17 cellular contexts compared by ENCODE assay signal in the genomic region with DNA sequence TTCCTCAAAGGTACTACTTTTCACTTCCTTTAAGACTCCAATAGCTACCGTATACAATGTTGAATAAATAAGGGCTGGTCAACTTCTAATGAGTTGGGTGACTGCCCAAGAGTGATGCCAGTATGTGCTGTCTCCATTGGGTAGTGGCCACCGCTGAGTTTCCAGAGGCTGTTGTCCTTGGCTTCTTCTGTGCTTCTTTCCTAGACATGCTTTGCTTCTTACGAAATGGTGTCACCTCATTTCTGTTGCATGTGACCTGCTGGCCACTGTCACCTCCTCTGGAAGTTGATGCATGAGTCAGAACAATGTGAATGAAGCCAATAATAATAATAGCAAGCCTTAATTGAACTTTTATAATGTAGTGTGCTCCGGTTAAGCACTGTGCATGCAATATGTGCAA. TPM values are rescaled to one million over a fixed set of nuclear protein-coding genes. Genes with fewer than 3 reads are reported as not detected.
DNase-seq lines count a peak whose midpoint lies in the region; ATAC-seq, FAIRE-seq and TF ChIP-seq lines count a peak whose summit lies in the region.
"Had no signal": no experiment of that assay in that cellular context is flagged by ENCODE, and none has a peak within 500 bp of the region (broad histone marks: within the 10 kb centered on the region; RNA-seq: fewer than 3 reads in every experiment).

No MANE protein-coding gene starts in this region.

- no peak overlapping the region for H2AFZ ChIP-seq in PC-3 (ENCODE audit: low read length)
- no peak overlapping the region for H2AFZ ChIP-seq in endothelial cell of umbilical vein (ENCODE audit: low read depth, low read length)
- H2AFZ ChIP-seq in H9 (ENCODE audit: low read length): no peak overlapping the region

- H3K27ac Mint-ChIP-seq in H9 (no peak overlapping the region; a peak in 1 of 7 replicates), T-cell (no peak overlapping the region)
- H3K27ac Mint-ChIP-seq in CD8-positive, alpha-beta memory T cell: no peak overlapping the region

- no peaks in the 10 kb centered on the region for H3K23me2 ChIP-seq in H9 (ENCODE audit: insufficient read length, low read depth, low read length, poor library complexity, severe bottlenecking)

- BruUV-seq in PC-3 (replicated peaks; lab: Mats Ljungman, UMichigan) (no TSS peak), endothelial cell of umbilical vein (replicated peaks; lab: Mats Ljungman, UMichigan) (no TSS peak)

- no peak overlapping the region for H3K18ac ChIP-seq in H9 (ENCODE audit: insufficient read length, low read depth, low read length)

- intact Hi-C loops in PC-3 (cut with micrococcal nuclease) (loop anchor here (1.0 to 2.0 kb wide), 2 partner anchors 55 to 80 kb away; no protein-coding TSS in a partner anchor), endothelial cell of umbilical vein (cut with micrococcal nuclease) (no loop called here)

- no peaks in the 10 kb centered on the region for H3K36me3 ChIP-seq in PC-3 (ENCODE audit: low read depth, low read length)
- no peaks in the 10 kb centered on the region for H3K36me3 ChIP-seq in endothelial cell of umbilical vein (ENCODE audit: control insufficient read depth in 2 of 2, extremely low read depth in 1 of 2, insufficient read depth in 2 of 2, low read length in 2 of 2)
- no peaks in the 10 kb centered on the region for H3K36me3 ChIP-seq in CD8-positive, alpha-beta memory T cell (ENCODE audit: insufficient read depth, low read length)
- H3K36me3 ChIP-seq: WERI-Rb-1 had no signal

- H2BK15ac ChIP-seq in H9 (ENCODE audit: low read depth, low read length): no peak overlapping the region

- POLR2A ChIA-PET in PC-3 (lab: Charles Lee; ENCODE audit: unreplicated experiment) (interaction anchor here (0.9 kb wide), 1 partner anchor 476 kb away, joined by 3 read pairs; the partner anchor contains the start of genes GPR137C and TXNDC16), endothelial cell of umbilical vein (lab: Charles Lee) (no interaction called here), T-cell (lab: Charles Lee) (interaction anchor here in 1 of 2 donors (1.1 kb wide), 1 partner anchor 11 kb away, joined by 13 read pairs; no protein-coding TSS in a partner anchor)
- POLR2A ChIA-PET in CD8-positive, alpha-beta memory T cell (lab: Charles Lee): no interaction called here

- no peak overlapping the region for H3K14ac ChIP-seq in H9 (ENCODE audit: insufficient read depth, low read length)

- H3F3A ChIP-seq in PC-3 (ENCODE audit: low read length, unreplicated experiment): peaks cover 22% of the 10 kb centered on the region

- H3K4me1 ChIP-seq in PC-3 (ENCODE audit: insufficient read depth, low read length) (peaks cover 64% of the 10 kb centered on the region), endothelial cell of umbilical vein (ENCODE audit: control insufficient read depth, extremely low read depth, insufficient read depth, low read length) (peaks cover 64% of the 10 kb centered on the region), H9 (ENCODE audit: insufficient read depth, low read length) (no peaks in the 10 kb centered on the region)
- H3K4me1 ChIP-seq in CD8-positive, alpha-beta memory T cell (ENCODE audit: insufficient read depth, low read length): no peaks in the 10 kb centered on the region

- H3T11ph ChIP-seq in H9 (ENCODE audit: low read length): no peak overlapping the region

- H3K4me2 ChIP-seq in PC-3 (ENCODE audit: low read length) (peak overlapping the region; percentile 80), endothelial cell of umbilical vein (ENCODE audit: insufficient read depth, low read length) (peak overlapping the region; percentile 14), H9 (ENCODE audit: insufficient read depth, insufficient read length, low read length) (no peak overlapping the region)

- H3K23ac ChIP-seq in H9 (ENCODE audit: insufficient read length, low read depth, low read length): no peak overlapping the region

- H3K9me2 ChIP-seq in PC-3 (replicated peaks; ENCODE audit: low read length): no peaks in the 10 kb centered on the region

- peak overlapping the region; percentile 24; the same call in 1 of the 2 replicates for H3K9ac ChIP-seq in PC-3 (ENCODE audit: low read length)
- H3K9ac ChIP-seq in endothelial cell of umbilical vein (replicated peaks; ENCODE audit: extremely low read depth, insufficient read depth, low read length): no peak overlapping the region
- H3K9ac ChIP-seq in H9 (ENCODE audit: extremely low read depth, insufficient read length, low read length): no peak overlapping the region

- no peak overlapping the region for H4K91ac ChIP-seq in H9 (ENCODE audit: insufficient read length, low read depth, low read length)

- no CpG with 5 or more reads among the region's 4 CpGs for WGBS in H9 (ENCODE audit: extremely low coverage, insufficient read length, low lambda C conversion rate)

- no peaks in the 10 kb centered on the region for H3K9me3 ChIP-seq in PC-3 (ENCODE audit: low read length)
- H3K9me3 ChIP-seq in endothelial cell of umbilical vein (replicated peaks; ENCODE audit: control insufficient read depth, insufficient read depth, low read length): no peaks in the 10 kb centered on the region
- no peaks in the 10 kb centered on the region for H3K9me3 ChIP-seq in H9 (ENCODE audit: control insufficient read depth, low read depth, low read length)
- H3K9me3 ChIP-seq in CD8-positive, alpha-beta memory T cell (ENCODE audit: low read length): no peaks in the 10 kb centered on the region

- H4K20me1 ChIP-seq in PC-3 (ENCODE audit: low read length): no peaks in the 10 kb centered on the region
- no peaks in the 10 kb centered on the region for H4K20me1 ChIP-seq in endothelial cell of umbilical vein (replicated peaks; ENCODE audit: control insufficient read depth, extremely low read depth, insufficient read depth, low read length)
- H4K20me1 ChIP-seq in H9 (ENCODE audit: control insufficient read depth, insufficient read depth, insufficient read length): no peaks in the 10 kb centered on the region

- no peak for TF ChIP-seq POLR2A in endothelial cell of umbilical vein (IDR thresholded peaks at IDR 0.05; ENCODE audit: low read depth, low read length)

- dilution Hi-C loops in endothelial cell of umbilical vein (cut with MboI; ENCODE audit: extremely low pct_ligation_motif_present, low sequenced_read_pairs): no loop called here

- ATAC-seq in PC-3: peak; percentile 57
- no peak for ATAC-seq in T-cell (replicated peaks in 1 of 4)
- ATAC-seq: HepG2 had no signal

- no peak overlapping the region for H3K56ac ChIP-seq in H9 (ENCODE audit: insufficient read length, low read depth, low read length)

- H3K4me3 Mint-ChIP-seq in H9: no peak overlapping the region
- H3K4me3 Mint-ChIP-seq in T-cell: no peak overlapping the region
- H3K4me3 Mint-ChIP-seq in CD8-positive, alpha-beta memory T cell: no peak overlapping the region

- no peak overlapping the region for H2AK5ac ChIP-seq in H9 (ENCODE audit: insufficient read length, low read length)

- FAIRE-seq in endothelial cell of umbilical vein (lab: Jason Lieb, UNC): peak; percentile 80
- FAIRE-seq: HepG2 had no signal

- CTCF ChIA-PET in PC-3 (lab: Charles Lee): no interaction called here
- CTCF ChIA-PET in endothelial cell of umbilical vein (lab: Charles Lee): interaction anchor here (1.6 kb wide), 1 partner anchor 98 kb away, joined by 3 read pairs; no protein-coding TSS in a partner anchor
- CTCF ChIA-PET in T-cell (lab: Charles Lee): no interaction called here
- CTCF ChIA-PET in CD8-positive, alpha-beta memory T cell (lab: Charles Lee): no interaction called here

- no peak overlapping the region for H2BK12ac ChIP-seq in H9 (ENCODE audit: insufficient read length, low read depth, low read length)

- no peak overlapping the region for H2BK20ac ChIP-seq in H9 (ENCODE audit: low read depth, low read length, poor library complexity, severe bottlenecking)

- no peak overlapping the region for H3K4ac ChIP-seq in H9 (ENCODE audit: low read depth, low read length)

- H3K4me3 ChIP-seq in PC-3 (ENCODE audit: low read length) (no peak overlapping the region), endothelial cell of umbilical vein (replicated peaks in 1 of 3; ENCODE audit: insufficient read depth in 1 of 3, low read depth in 1 of 3, low read length in 3 of 3) (no peak overlapping the region)
- no peak overlapping the region for H3K4me3 ChIP-seq in CD8-positive, alpha-beta memory T cell (ENCODE audit: low read length)

- H3K27me3 ChIP-seq in PC-3 (ENCODE audit: low read length) (no peaks in the 10 kb centered on the region), endothelial cell of umbilical vein (ENCODE audit: control insufficient read depth in 2 of 2, insufficient read depth in 2 of 2, low read length in 2 of 2) (no peaks in the 10 kb centered on the region), H9 (ENCODE audit: insufficient read depth, low read length) (no peaks in the 10 kb centered on the region)
- no peaks in the 10 kb centered on the region for H3K27me3 ChIP-seq in CD8-positive, alpha-beta memory T cell (ENCODE audit: insufficient read depth, low read length, poor library complexity, severe bottlenecking)

- TF ChIP-seq CTCF in PC-3 (conservative IDR thresholded peaks at IDR 0.05; ENCODE audit: low read depth, low read length) (no peak), endothelial cell of umbilical vein (IDR thresholded peaks at IDR 0.05; ENCODE audit: extremely low read depth in 1 of 2, insufficient read depth in 1 of 2, low read depth in 1 of 2, low read length in 2 of 2) (no peak), H9 (conservative IDR thresholded peaks at IDR 0.05) (no peak)

- DNase-seq in AG20443 (ENCODE audit: low spot score) (peak; percentile 67), PC-3 (peak; percentile 93), endothelial cell of umbilical vein (ENCODE audit: low read depth, low spot score) (peak; percentile 65), mucosa of gallbladder (ENCODE audit: low spot score) (peak; percentile 46), H9 (no peak), T-cell (no peak)
- DNase-seq in CD8-positive, alpha-beta memory T cell: no peak
- no peak for DNase-seq in activated CD8-positive, alpha-beta memory T cell treated with anti-CD3 and anti-CD28 coated beads, Interleukin-2, amount 50 U/mL, for 48 hours
- DNase-seq: activated naive CD4-positive, alpha-beta T cell treated with Interleukin-2 at 50 U/mL for 16 hours; AML-193; caudate nucleus; DMS53; GOT3; NCI-H1105 treated with DMSO at 0.1 percent for 48 hours; stimulated activated CD4-positive, alpha-beta T cell treated with anti-CD3 and anti-CD28 coated beads, Interleukin-4, amount 100 ng/mL, for 24 hours; WERI-Rb-1 had no signal

- H3K27me3 Mint-ChIP-seq in H9 (ENCODE audit: low read depth) (peaks cover 16% of the 10 kb centered on the region), T-cell (peaks cover 14% of the 10 kb centered on the region in 2 donors)
- peaks cover 0 to 31% of the 10 kb centered on the region in 2 donors for H3K27me3 Mint-ChIP-seq in CD8-positive, alpha-beta memory T cell

- no peak overlapping the region for H4K5ac ChIP-seq in H9 (ENCODE audit: insufficient read length, low read depth, low read length)

- peak overlapping the region; percentile 97 for H3K27ac ChIP-seq in PC-3 (ENCODE audit: low read length)
- peak overlapping the region; percentile 38 for H3K27ac ChIP-seq in endothelial cell of umbilical vein (ENCODE audit: insufficient read depth, low read depth, low read length)
- no peak overlapping the region for H3K27ac ChIP-seq in H9 (ENCODE audit: insufficient read length, low read depth, low read length)
- no peak overlapping the region for H3K27ac ChIP-seq in CD8-positive, alpha-beta memory T cell (ENCODE audit: low read depth, low read length)
- H3K27ac ChIP-seq: WERI-Rb-1 had no signal

- no peaks in the 10 kb centered on the region for H3K79me1 ChIP-seq in H9 (ENCODE audit: insufficient read depth, low read depth, low read length, poor library complexity, severe bottlenecking)

- no peak overlapping the region for H2BK5ac ChIP-seq in H9 (ENCODE audit: insufficient read length, low read length)

- H3K36me3 Mint-ChIP-seq in H9 (ENCODE audit: insufficient read depth in 1 of 3, low read depth in 3 of 3) (no peaks in the 10 kb centered on the region), T-cell (no peaks in the 10 kb centered on the region)
- H3K36me3 Mint-ChIP-seq in CD8-positive, alpha-beta memory T cell: no peaks in the 10 kb centered on the region

- H3K79me2 ChIP-seq in PC-3 (ENCODE audit: low read length) (no peaks in the 10 kb centered on the region), endothelial cell of umbilical vein (ENCODE audit: control insufficient read depth, insufficient read depth, low read length) (no peaks in the 10 kb centered on the region), H9 (ENCODE audit: insufficient read depth, low read length) (no peaks in the 10 kb centered on the region)

- no peak overlapping the region for H2BK120ac ChIP-seq in H9 (ENCODE audit: low read depth, low read length, poor library complexity, severe bottlenecking)

- H3K4me1 Mint-ChIP-seq in H9 (peaks cover 7 to 16% of the 10 kb centered on the region in 2 experiments), T-cell (peaks cover 3 to 14% (median 11%) of the 10 kb centered on the region in 3 donors)
- H3K4me1 Mint-ChIP-seq in CD8-positive, alpha-beta memory T cell: peaks cover 6 to 10% (median 8%) of the 10 kb centered on the region in 3 donors

- H3K9me3 Mint-ChIP-seq in H9 (no peaks in the 10 kb centered on the region), T-cell (peaks cover 0 to 8% (median 0%) of the 10 kb centered on the region in 3 donors)
- H3K9me3 Mint-ChIP-seq in CD8-positive, alpha-beta memory T cell: no peaks in the 10 kb centered on the region

- no peak overlapping the region for H4K8ac ChIP-seq in H9 (replicated peaks; ENCODE audit: insufficient read length, low read depth, low read length)

- H3K9me1 ChIP-seq in endothelial cell of umbilical vein (replicated peaks; ENCODE audit: control insufficient read depth, extremely low read depth, insufficient read depth, low read length): no peaks in the 10 kb centered on the region

RNA-seq across cellular contexts. Expression of gene NID2, which starts 7.5 kb away (rescaled TPM):
- total RNA-seq in PC-3 (2014; rRNA removed) (2.5 and 3.1 TPM in 2 replicates), endothelial cell of umbilical vein (33.0 and 56.7 TPM in 2 replicates), mucosa of gallbladder (14.6 TPM), H9 (2021) (6.4 and 6.6 TPM in 2 replicates), T-cell (1 to 10 TPM in 1 of 5 donors, under 1 TPM in 4; 0.38 to 1.1 (median 0.89) TPM)
- polyA plus RNA-seq in endothelial cell of umbilical vein: 21.7 and 22.5 TPM in 2 replicates
- polyA plus RNA-seq in endothelial cell of umbilical vein (2011; cell fraction: cytosol; rRNA removed): 14.2 and 17.0 TPM in 2 replicates
- 36.9 and 38.6 TPM in 2 replicates for polyA plus RNA-seq in endothelial cell of umbilical vein (2011; cell fraction: nucleus; rRNA removed)
- polyA plus RNA-seq in endothelial cell of umbilical vein (2012): 1.7 and 2.7 TPM in 2 replicates
- polyA minus RNA-seq in endothelial cell of umbilical vein: 34.1 and 39.0 TPM in 2 replicates
- polyA minus RNA-seq in endothelial cell of umbilical vein (2011; cell fraction: cytosol; rRNA and poly(A)+ RNA removed): 0.31 TPM
- 22.0 and 32.9 TPM in 2 replicates for polyA minus RNA-seq in endothelial cell of umbilical vein (2011; cell fraction: nucleus; rRNA and poly(A)+ RNA removed)
- total RNA-seq in CD8-positive, alpha-beta memory T cell: not detected
- 0.30 TPM for polyA plus RNA-seq in CD8-positive, alpha-beta memory T cell
- total RNA-seq: HepG2 had no signal

Comparison
In these comparisons a context has a peak if more than half of its experiments do, and no peak if none do; other contexts are left out.
1. DNase-seq: peak in AG20443 (single experiment), PC-3 (single experiment), endothelial cell of umbilical vein (single experiment) and mucosa of gallbladder (single experiment); none in H9 (single experiment), T-cell (0 of 34), CD8-positive, alpha-beta memory T cell (0 of 5) and activated CD8-positive, alpha-beta memory T cell treated with anti-CD3 and anti-CD28 coated beads, Interleukin-2, amount 50 U/mL, for 48 hours (single experiment).
2. H3K27ac ChIP-seq: peak in PC-3 (single experiment) and endothelial cell of umbilical vein (single experiment); none in H9 (single experiment) and CD8-positive, alpha-beta memory T cell (single experiment).